In the genomic region with DNA sequence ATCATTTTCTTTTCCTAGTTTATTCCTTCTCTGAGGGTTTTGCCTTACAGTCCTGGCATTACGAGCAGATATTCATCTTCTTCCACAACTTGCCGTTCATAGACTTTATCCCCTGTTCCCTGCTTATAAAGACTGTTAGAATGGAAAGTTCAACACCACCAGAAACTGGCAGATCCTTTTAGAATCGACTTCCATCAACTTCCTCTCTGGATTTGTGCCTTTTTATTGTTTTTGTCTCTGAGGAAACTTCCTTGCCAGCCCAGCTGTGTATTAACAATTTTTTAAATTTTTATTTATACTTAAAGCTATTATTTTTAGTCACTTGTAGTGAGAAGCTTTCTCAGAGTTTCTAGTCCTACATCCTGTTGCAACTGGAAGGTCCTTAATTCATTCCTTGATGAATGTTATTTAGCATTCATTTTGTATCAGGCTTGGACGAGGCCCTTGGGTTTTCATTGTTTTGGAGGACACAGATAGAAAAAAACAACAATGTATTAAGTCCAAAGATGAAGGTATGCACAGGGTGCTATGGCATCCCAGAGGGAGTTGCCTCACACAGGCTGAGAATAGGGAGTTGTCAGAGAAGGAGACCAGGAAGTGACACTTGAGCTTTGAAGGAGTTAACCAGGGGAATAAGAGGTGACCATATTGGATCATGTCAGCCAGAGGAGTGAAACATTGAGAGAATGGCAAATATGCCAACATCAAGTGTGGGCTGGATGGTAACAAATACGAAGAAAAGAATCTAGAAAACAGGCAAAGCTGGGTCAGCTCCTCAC, we compare ENCODE assay signal across 23 cellular contexts.
"Had no signal": no experiment of that assay in that cellular context is flagged by ENCODE, and none has a peak within 500 bp of the region (broad histone marks: within the 10 kb centered on the region; RNA-seq: fewer than 3 reads in every experiment).

No MANE protein-coding gene starts in this region.

- H3K4me3 ChIP-seq: colonic mucosa, gastrocnemius medialis, heart right ventricle, lower lobe of right lung, ovary, right lobe of liver, suprapubic skin, tibial artery, upper lobe of left lung, vagina had no signal

- DNase-seq: colonic mucosa; effector CD8-positive, alpha-beta T cell; gastrocnemius medialis; heart right ventricle; hypothalamus; kidney glomerular epithelial cell; lower lobe of right lung; mesenchymal stem cell; midbrain; naive B cell; ovary; right lobe of liver; stimulated activated CD4-positive, alpha-beta T cell treated with anti-CD3 and anti-CD28 coated beads, Interleukin-4, amount 100 ng/mL, for 1 hour; stimulated activated CD8-positive, alpha-beta memory T cell treated with anti-CD3 and anti-CD28 coated beads, Interleukin-4, amount 100 ng/mL, for 48 hours; stimulated activated naive CD8-positive, alpha-beta T cell treated with anti-CD3 and anti-CD28 coated beads, Interleukin-15, Interleukin-2, amounts not matched to agents 100 U/mL and 50 U/mL, for 24 hours; tibial artery; upper lobe of left lung had no signal

- FAIRE-seq: islet of Langerhans had no signal

- H3K36me3 ChIP-seq: colonic mucosa, gastrocnemius medialis, heart right ventricle, lower lobe of right lung, ovary, right lobe of liver, suprapubic skin, tibial artery, upper lobe of left lung, vagina had no signal

- H3K27ac ChIP-seq: colonic mucosa, gastrocnemius medialis, lower lobe of right lung, ovary, right lobe of liver, suprapubic skin, tibial artery, upper lobe of left lung, vagina had no signal

- H3K27me3 ChIP-seq: colonic mucosa, gastrocnemius medialis, heart right ventricle, ovary, right lobe of liver, suprapubic skin, tibial artery, upper lobe of left lung, vagina had no signal

- H3K4me1 ChIP-seq: colonic mucosa, gastrocnemius medialis, lower lobe of right lung, right lobe of liver, suprapubic skin, upper lobe of left lung, vagina had no signal

- H3K9me3 ChIP-seq: colonic mucosa, gastrocnemius medialis, ovary, right lobe of liver, suprapubic skin, vagina had no signal

- ATAC-seq: esophagus mucosa; gastrocnemius medialis; left lobe of liver; lower lobe of right lung; right lobe of liver; stimulated activated effector memory CD8-positive, alpha-beta T cell treated with anti-CD3 and anti-CD28 coated beads, Interleukin-12 subunit alpha, Interleukin-12 subunit beta, amount 100 ng/mL, for 72 hours; stimulated activated naive CD8-positive, alpha-beta T cell treated with anti-CD3 and anti-CD28 coated beads, Interleukin-15, Interleukin-2, amounts not matched to agents 100 U/mL and 50 U/mL, for 24 hours had no signal
